Comparison of ENCODE assay signal across 28 cellular contexts in genomic region chr5:109989994-109990722, GRCh38.
"Had no signal": no experiment of that assay in that cellular context is flagged by ENCODE, and none has a peak within 500 bp of the region (broad histone marks: within the 10 kb centered on the region; RNA-seq: fewer than 3 reads in every experiment).

No MANE protein-coding gene starts in this region.

- H3K27ac Mint-ChIP-seq: activated naive CD4-positive, alpha-beta T cell treated with anti-CD3 and anti-CD28 coated beads, Interleukin-2, amount 10 ng/mL, durations not matched to agents 7 days and 5 days; activated naive CD8-positive, alpha-beta T cell treated with anti-CD3 and anti-CD28 coated beads, Interleukin-2, amount 10 ng/mL, durations not matched to agents 7 days and 5 days; effector memory CD8-positive, alpha-beta T cell; immature natural killer cell; naive B cell; nephron progenitor cell; stimulated activated naive B cell treated with anti-CD40 and anti-IgM and Interleukin-4, amounts not matched to agents 10 μg/mL and 1 μg/mL and 100 μg/mL, for 72 hours; T-helper 1 cell treated with Interleukin-12 subunit alpha and Interleukin-12 subunit beta and Interleukin-4 antibody, amounts not matched to agents 30 μg/mL and 1 μg/mL, for 36 hours had no signal

- H3K27me3 ChIP-seq: brain microvascular endothelial cell, dorsolateral prefrontal cortex, gastroesophageal sphincter, neutrophil, ovary, stomach, thyroid gland, upper lobe of right lung had no signal

- H3K36me3 ChIP-seq: brain microvascular endothelial cell, gastroesophageal sphincter, left ventricle myocardium inferior, neutrophil, ovary, prostate gland, stomach, thyroid gland, upper lobe of right lung had no signal

- H3K27me3 Mint-ChIP-seq: activated naive CD4-positive, alpha-beta T cell treated with anti-CD3 and anti-CD28 coated beads, Interleukin-2, amount 10 ng/mL, durations not matched to agents 7 days and 5 days; activated naive CD8-positive, alpha-beta T cell treated with anti-CD3 and anti-CD28 coated beads, Interleukin-2, amount 10 ng/mL, durations not matched to agents 7 days and 5 days had no signal

- H3K4me3 Mint-ChIP-seq: activated naive CD4-positive, alpha-beta T cell treated with anti-CD3 and anti-CD28 coated beads, Interleukin-2, amount 10 ng/mL, durations not matched to agents 7 days and 5 days; activated naive CD8-positive, alpha-beta T cell treated with anti-CD3 and anti-CD28 coated beads, Interleukin-2, amount 10 ng/mL, durations not matched to agents 7 days and 5 days; effector memory CD8-positive, alpha-beta T cell; immature natural killer cell; naive B cell; nephron progenitor cell; stimulated activated naive B cell treated with anti-CD40 and anti-IgM and Interleukin-4, amounts not matched to agents 10 μg/mL and 1 μg/mL and 100 μg/mL, for 72 hours; T-helper 1 cell treated with Interleukin-12 subunit alpha and Interleukin-12 subunit beta and Interleukin-4 antibody, amounts not matched to agents 30 μg/mL and 1 μg/mL, for 36 hours had no signal

- H3K9me3 Mint-ChIP-seq: activated naive CD4-positive, alpha-beta T cell treated with anti-CD3 and anti-CD28 coated beads, Interleukin-2, amount 10 ng/mL, durations not matched to agents 7 days and 5 days; effector memory CD8-positive, alpha-beta T cell; nephron progenitor cell; stimulated activated naive B cell treated with anti-CD40 and anti-IgM and Interleukin-4, amounts not matched to agents 10 μg/mL and 1 μg/mL and 100 μg/mL, for 72 hours had no signal

- H3K36me3 Mint-ChIP-seq: activated naive CD4-positive, alpha-beta T cell treated with anti-CD3 and anti-CD28 coated beads, Interleukin-2, amount 10 ng/mL, durations not matched to agents 7 days and 5 days; activated naive CD8-positive, alpha-beta T cell treated with anti-CD3 and anti-CD28 coated beads, Interleukin-2, amount 10 ng/mL, durations not matched to agents 7 days and 5 days; immature natural killer cell; naive B cell; stimulated activated naive B cell treated with anti-CD40 and anti-IgM and Interleukin-4, amounts not matched to agents 10 μg/mL and 1 μg/mL and 100 μg/mL, for 72 hours had no signal

- H3K4me1 ChIP-seq: gastroesophageal sphincter, prostate gland, thyroid gland, upper lobe of right lung had no signal

- DNase-seq: activated CD4-positive, alpha-beta T cell treated with anti-CD3 and anti-CD28 coated beads for 48 hours; activated CD4-positive, alpha-beta T cell treated with anti-CD3 and anti-CD28 coated beads, Interleukin-2, amount 50 U/mL, for 48 hours; activated CD8-positive, alpha-beta memory T cell treated with anti-CD3 and anti-CD28 coated beads for 24 hours; activated effector memory CD4-positive, alpha-beta T cell treated with Interleukin-2 at 50 U/mL for 16 hours; activated naive CD4-positive, alpha-beta T cell treated with anti-CD3 and anti-CD28 coated beads, Interleukin-2, amount 10 ng/mL, durations not matched to agents 7 days and 5 days; activated naive CD8-positive, alpha-beta T cell treated with anti-CD3 and anti-CD28 coated beads, Interleukin-2, amount 10 ng/mL, durations not matched to agents 7 days and 5 days; brain microvascular endothelial cell; dorsolateral prefrontal cortex; effector memory CD8-positive, alpha-beta T cell; hypothalamus; immature natural killer cell; left ventricle myocardium inferior; naive B cell; nephron progenitor cell; ovary; stimulated activated CD4-positive, alpha-beta T cell treated with anti-CD3 and anti-CD28 coated beads, Interleukin-15, amount 100 ng/mL, for 24 hours; stimulated activated CD4-positive, alpha-beta T cell treated with anti-CD3 and anti-CD28 coated beads, Interleukin-2, amount 100 ng/mL, for 24 hours; stimulated activated naive B cell treated with anti-CD40 and anti-IgM and Interleukin-4, amounts not matched to agents 10 μg/mL and 1 μg/mL and 100 μg/mL, for 72 hours; stomach; T-helper 9 cell; thyroid gland; upper lobe of right lung had no signal

- H3K27ac ChIP-seq: brain microvascular endothelial cell, coronary artery, dorsolateral prefrontal cortex, gastroesophageal sphincter, left ventricle myocardium inferior, neutrophil, ovary, prostate gland, stomach, thyroid gland, upper lobe of right lung, VCaP had no signal

- H3K4me3 ChIP-seq: coronary artery, dorsolateral prefrontal cortex, gastroesophageal sphincter, left ventricle myocardium inferior, ovary, prostate gland, stomach, thyroid gland, upper lobe of right lung had no signal

- H3K4me1 Mint-ChIP-seq: activated naive CD4-positive, alpha-beta T cell treated with anti-CD3 and anti-CD28 coated beads, Interleukin-2, amount 10 ng/mL, durations not matched to agents 7 days and 5 days; activated naive CD8-positive, alpha-beta T cell treated with anti-CD3 and anti-CD28 coated beads, Interleukin-2, amount 10 ng/mL, durations not matched to agents 7 days and 5 days; immature natural killer cell; naive B cell; nephron progenitor cell; stimulated activated naive B cell treated with anti-CD40 and anti-IgM and Interleukin-4, amounts not matched to agents 10 μg/mL and 1 μg/mL and 100 μg/mL, for 72 hours had no signal

- H3K9me3 ChIP-seq: gastroesophageal sphincter, left ventricle myocardium inferior, neutrophil, ovary, prostate gland, stomach, thyroid gland, upper lobe of right lung had no signal
